1 cellular context compared by ENCODE assay signal in the genomic region with DNA sequence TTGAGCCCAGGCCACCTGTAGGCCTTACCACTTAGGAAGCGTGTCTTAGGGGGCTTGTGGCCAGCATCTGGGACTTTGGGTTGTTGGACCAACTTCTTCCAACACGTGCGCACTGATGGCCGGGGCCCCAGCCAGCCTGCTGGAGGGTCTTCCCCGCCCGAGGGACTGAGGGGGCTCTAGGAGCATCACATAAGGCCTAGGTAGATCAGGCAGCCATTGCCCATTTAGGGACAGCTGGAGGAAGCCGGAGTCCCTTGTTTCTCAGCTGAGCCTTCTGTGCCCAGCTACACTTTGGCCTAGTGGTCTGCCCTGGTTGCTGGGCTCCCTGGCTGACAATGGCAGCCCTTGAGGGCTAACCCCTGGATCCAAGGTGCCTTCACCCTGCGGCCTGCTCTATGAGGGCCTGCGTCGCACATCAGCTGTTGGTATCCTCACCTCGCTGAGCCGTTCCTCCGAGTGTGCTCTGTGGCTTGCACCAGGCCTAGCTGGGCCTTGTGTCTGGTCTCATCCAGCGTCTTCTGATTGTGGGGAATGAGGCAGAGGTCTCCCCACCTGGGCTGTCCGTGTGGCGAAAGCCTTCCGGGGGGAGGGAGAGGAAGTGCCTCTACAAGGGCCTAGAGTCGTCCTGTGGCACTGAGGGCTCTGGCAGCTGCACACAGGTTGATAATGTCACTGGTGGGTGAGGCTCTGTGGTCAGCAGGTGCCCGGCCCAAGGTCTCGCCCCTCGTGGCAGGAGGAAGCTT.
TF ChIP-seq lines count a peak whose summit lies in the region.

No MANE protein-coding gene starts in this region.

TF ChIP-seq in H1, 55 proteins besides CTCF, POLR2A, EP300 and RAD21:
- TF ChIP-seq HDAC2 (IDR thresholded peaks at IDR 0.05; ENCODE audit: borderline replicate concordance in 1 of 2, low read depth in 2 of 2, low read length in 2 of 2), result no peak
- no peak for TF ChIP-seq SIN3A (conservative IDR thresholded peaks at IDR 0.05 in 1 of 2, IDR thresholded peaks at IDR 0.05 in 1 of 2; ENCODE audit: low read depth in 1 of 2, low read length in 2 of 2)
- TF ChIP-seq RFX5 (IDR thresholded peaks at IDR 0.05; ENCODE audit: borderline replicate concordance, low read depth, low read length), result no peak
- no peak for TF ChIP-seq BCL11A (IDR thresholded peaks at IDR 0.05; ENCODE audit: low read depth in 2 of 2, low read length in 2 of 2)
